22 cellular contexts compared by ENCODE assay signal in the genomic region with DNA sequence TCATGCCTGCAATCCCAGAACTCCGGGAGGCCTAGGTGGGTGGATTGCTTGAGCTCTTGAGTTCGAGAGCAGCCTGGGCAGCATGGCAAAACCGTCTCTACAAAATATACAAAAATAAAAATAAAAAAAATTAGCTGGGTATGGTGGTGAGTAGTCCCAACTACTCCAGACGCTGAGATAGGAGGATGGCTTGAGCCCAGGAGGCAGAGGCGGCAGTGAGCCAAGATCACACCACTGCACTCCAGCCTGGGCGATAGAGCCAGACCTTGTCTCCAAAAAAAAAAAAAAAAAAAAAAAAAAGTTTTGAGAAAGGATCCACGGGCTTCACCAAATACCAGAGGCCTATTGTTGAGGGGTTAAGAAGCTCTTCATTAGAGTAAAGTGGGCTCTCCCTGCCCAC. TPM values are rescaled to one million over a fixed set of nuclear protein-coding genes. Genes with fewer than 3 reads are reported as not detected.
"Had no signal": no experiment of that assay in that cellular context is flagged by ENCODE, and none has a peak within 500 bp of the region (broad histone marks: within the 10 kb centered on the region; RNA-seq: fewer than 3 reads in every experiment).

No MANE protein-coding gene starts in this region.

- DNase-seq: NCI-H1048, NCI-H1105, NCI-H1417, NCI-H1436 treated with DMSO at 0.1 percent for 48 hours, NCI-H1694, NCI-H187 treated with DMSO at 0.1 percent for 48 hours, NCI-H2029 treated with DMSO at 0.1 percent for 48 hours, NCI-H2171 treated with DMSO at 0.1 percent for 48 hours, NCI-H345, NCI-H526 treated with DMSO at 0.1 percent for 48 hours, NCI-H748 treated with DMSO at 0.1 percent for 48 hours, OCI-M1, PC-9, Peyer's patch, SHP77, SK-N-SH had no signal

RNA-seq across cellular contexts. Expression of gene SUPT20HL2, which starts 8.0 kb away (rescaled TPM):
- total RNA-seq: HT-29, LHCN-M2, MCF 10A, NCI-H460, PC-9, Peyer's patch, SK-MEL-5 had no signal

RNA-seq across cellular contexts. Expression of gene SUPT20HL1, which starts 54.5 kb away (rescaled TPM):
- total RNA-seq: HT-29, LHCN-M2, MCF 10A, NCI-H460, PC-9, RPMI7951, SK-MEL-5 had no signal
